26 cellular contexts compared by ENCODE assay signal in genomic region chr6:135990855-135991464, GRCh38.
"Had no signal": no experiment of that assay in that cellular context is flagged by ENCODE, and none has a peak within 500 bp of the region (broad histone marks: within the 10 kb centered on the region; RNA-seq: fewer than 3 reads in every experiment).

No MANE protein-coding gene starts in this region.

- H3K4me1 ChIP-seq: psoas muscle, spleen, stomach, upper lobe of right lung had no signal

- DNase-seq: dorsolateral prefrontal cortex; effector CD4-positive, alpha-beta T cell; foreskin keratinocyte; glutamatergic neuron; heart right ventricle; hippocampal formation; left cardiac atrium; left lung; naive thymus-derived CD8-positive, alpha-beta T cell; nephron progenitor cell; occipital lobe; ovary; posterior cingulate gyrus; psoas muscle; right cardiac atrium; spleen; stimulated activated CD8-positive, alpha-beta memory T cell treated with anti-CD3 and anti-CD28 coated beads, Interleukin-4, amount 100 ng/mL, for 48 hours; stimulated activated naive CD4-positive, alpha-beta T cell; stomach; thyroid gland; upper lobe of right lung; uterus had no signal

- H3K4me3 ChIP-seq: dorsolateral prefrontal cortex, esophagus muscularis mucosa, heart right ventricle, left lung, ovary, psoas muscle, skin epidermis, spleen, stomach, thyroid gland, upper lobe of right lung, uterus had no signal

- H3K36me3 ChIP-seq: esophagus muscularis mucosa, heart right ventricle, left lung, ovary, spleen, stomach, thyroid gland, upper lobe of right lung, uterus had no signal

- ATAC-seq: foreskin keratinocyte; heart right ventricle; left cardiac atrium; left lung; naive thymus-derived CD8-positive, alpha-beta T cell; psoas muscle; right cardiac atrium; upper lobe of right lung had no signal

- FAIRE-seq: colon, islet of Langerhans had no signal

- H3K9me3 ChIP-seq: esophagus muscularis mucosa, left lung, ovary, psoas muscle, spleen, stomach, thyroid gland, upper lobe of right lung, uterus had no signal

- H3K27ac ChIP-seq: dorsolateral prefrontal cortex, esophagus muscularis mucosa, foreskin keratinocyte, heart right ventricle, left lung, ovary, psoas muscle, skin epidermis, spleen, stomach, thyroid gland, upper lobe of right lung, uterus had no signal

- H3K27me3 ChIP-seq: dorsolateral prefrontal cortex, esophagus muscularis mucosa, foreskin keratinocyte, heart right ventricle, left lung, ovary, spleen, stomach, thyroid gland, upper lobe of right lung, uterus had no signal
